ENCODE assay signal across 30 cellular contexts in genomic region chrY:12756021-12756420, GRCh38. TPM values are rescaled to one million over a fixed set of nuclear protein-coding genes. Genes with fewer than 3 reads are reported as not detected.
DNase-seq lines count a peak whose midpoint lies in the region; ATAC-seq and TF ChIP-seq lines count a peak whose summit lies in the region.
"Had no signal": no experiment of that assay in that cellular context is flagged by ENCODE, and none has a peak within 500 bp of the region (broad histone marks: within the 10 kb centered on the region; RNA-seq: fewer than 3 reads in every experiment).

No MANE protein-coding gene starts in this region.

- DNase-seq in A172 (ENCODE audit: low spot score) (peak; percentile 13), ELR (ENCODE audit: low read depth) (peak; percentile 15), glomerular visceral epithelial cell (ENCODE audit: extremely low spot score) (peak; percentile 9), neural progenitor cell (ENCODE audit: low spot score) (no peak), NCI-H1417 treated with DMSO at 0.1 percent for 48 hours (lab: John Stamatoyannopoulos, UW) (no peak), sciatic nerve (ENCODE audit: low spot score) (no peak)
- DNase-seq: ACHN; activated CD4-positive, alpha-beta T cell treated with anti-CD3 and anti-CD28 coated beads, Interleukin-2, amount 10 ng/mL, durations not matched to agents 7 days and 5 days; activated naive CD4-positive, alpha-beta T cell treated with Interleukin-2 at 50 U/mL for 16 hours; activated T-cell treated with anti-CD3 and anti-CD28 coated beads, Interleukin-2, amount 50 U/mL, for 48 hours; anterior cingulate cortex; caudate nucleus; COR-L47; dermis blood vessel endothelial cell; DND-41; Karpas-422; natural killer cell; NCI-H187; NCI-H526 treated with DMSO at 0.1 percent for 48 hours; pancreas; PC-9; Right ventricle myocardium superior; stimulated activated CD4-positive, alpha-beta T cell treated with anti-CD3 and anti-CD28 coated beads, Interleukin-2, amount 100 ng/mL, for 48 hours; T-helper 9 cell; upper lobe of left lung had no signal

- no peaks in the 10 kb centered on the region for H3K79me2 ChIP-seq in neural progenitor cell (ENCODE audit: low read depth)

- H3K36me3 ChIP-seq in neural progenitor cell = no peaks in the 10 kb centered on the region
- H3K36me3 ChIP-seq: BLaER1, pancreas, upper lobe of left lung had no signal

- H2AFZ ChIP-seq in neural progenitor cell (replicated peaks) = no peak overlapping the region
- H2AFZ ChIP-seq: PC-9 had no signal

- no peak overlapping the region for H3K4me3 ChIP-seq in neural progenitor cell
- H3K4me3 ChIP-seq: BLaER1, GM12878, pancreas, PC-9, upper lobe of left lung had no signal

- no peak overlapping the region for H3K4me2 ChIP-seq in neural progenitor cell
- H3K4me2 ChIP-seq: BLaER1, PC-9 had no signal

- no peaks in the 10 kb centered on the region for H3K9me3 ChIP-seq in neural progenitor cell (ENCODE audit: low read depth)
- H3K9me3 ChIP-seq: BLaER1, pancreas, upper lobe of left lung had no signal

- no peak overlapping the region for H3K27ac Mint-ChIP-seq in activated T-helper 17 cell treated with anti-CD3 and anti-CD28 coated beads, Interleukin-2, amount 50 U/mL, for 72 hours
- no peak overlapping the region for H3K27ac Mint-ChIP-seq in neural progenitor cell
- H3K27ac Mint-ChIP-seq: activated CD4-positive, alpha-beta T cell treated with anti-CD3 and anti-CD28 coated beads, Interleukin-2, amount 10 ng/mL, durations not matched to agents 7 days and 5 days; natural killer cell had no signal

- H3K36me3 Mint-ChIP-seq in activated T-helper 17 cell treated with anti-CD3 and anti-CD28 coated beads, Interleukin-2, amount 50 U/mL, for 72 hours (ENCODE audit: low read depth) = peaks cover 59% of the 10 kb centered on the region
- no peaks in the 10 kb centered on the region for H3K36me3 Mint-ChIP-seq in neural progenitor cell
- H3K36me3 Mint-ChIP-seq: natural killer cell had no signal

- H3K4me1 ChIP-seq in neural progenitor cell = no peaks in the 10 kb centered on the region
- H3K4me1 ChIP-seq: BLaER1, pancreas, upper lobe of left lung had no signal

- ATAC-seq in activated T-helper 17 cell treated with anti-CD3 and anti-CD28 coated beads, Interleukin-2, amount 50 U/mL, for 72 hours (replicated peaks) = peak; percentile 87
- ATAC-seq in GM21367 (IDR thresholded peaks at IDR 0.05; ENCODE audit: unreplicated experiment) (no peak), sciatic nerve (no peak)
- ATAC-seq: GM12878, natural killer cell, pancreas had no signal

- H3K27ac ChIP-seq in neural progenitor cell = no peak overlapping the region
- H3K27ac ChIP-seq: BLaER1, pancreas, PC-9, upper lobe of left lung, VCaP had no signal

- no peaks in the 10 kb centered on the region for H4K20me1 ChIP-seq in neural progenitor cell (ENCODE audit: low read depth)
- H4K20me1 ChIP-seq: BLaER1 had no signal

- no peak overlapping the region for H3K9ac ChIP-seq in neural progenitor cell
- H3K9ac ChIP-seq: BLaER1 had no signal

- no peaks in the 10 kb centered on the region for H3F3A ChIP-seq in neural progenitor cell (ENCODE audit: low read depth)

- no peaks in the 10 kb centered on the region for H3K27me3 ChIP-seq in neural progenitor cell
- H3K27me3 ChIP-seq: BLaER1, pancreas, upper lobe of left lung had no signal

- no peaks in the 10 kb centered on the region for H3K27me3 Mint-ChIP-seq in activated T-helper 17 cell treated with anti-CD3 and anti-CD28 coated beads, Interleukin-2, amount 50 U/mL, for 72 hours
- no peaks in the 10 kb centered on the region for H3K27me3 Mint-ChIP-seq in neural progenitor cell (ENCODE audit: insufficient read depth, low read depth)
- H3K27me3 Mint-ChIP-seq: activated CD4-positive, alpha-beta T cell treated with anti-CD3 and anti-CD28 coated beads, Interleukin-2, amount 10 ng/mL, durations not matched to agents 7 days and 5 days had no signal

- peak overlapping the region; percentile 34 for H3K4me3 Mint-ChIP-seq in activated T-helper 17 cell treated with anti-CD3 and anti-CD28 coated beads, Interleukin-2, amount 50 U/mL, for 72 hours
- H3K4me3 Mint-ChIP-seq in neural progenitor cell = no peak overlapping the region
- H3K4me3 Mint-ChIP-seq: activated CD4-positive, alpha-beta T cell treated with anti-CD3 and anti-CD28 coated beads, Interleukin-2, amount 10 ng/mL, durations not matched to agents 7 days and 5 days; natural killer cell had no signal

- TF ChIP-seq CTCF in neural progenitor cell (IDR thresholded peaks at IDR 0.05) = no peak

- intact Hi-C loops in sciatic nerve (cut with DNase I) = no loop called here

- no peaks in the 10 kb centered on the region for H3K9me3 Mint-ChIP-seq in activated T-helper 17 cell treated with anti-CD3 and anti-CD28 coated beads, Interleukin-2, amount 50 U/mL, for 72 hours
- no peaks in the 10 kb centered on the region for H3K9me3 Mint-ChIP-seq in neural progenitor cell
- H3K9me3 Mint-ChIP-seq: activated CD4-positive, alpha-beta T cell treated with anti-CD3 and anti-CD28 coated beads, Interleukin-2, amount 10 ng/mL, durations not matched to agents 7 days and 5 days; natural killer cell had no signal

- peaks cover 8% of the 10 kb centered on the region for H3K4me1 Mint-ChIP-seq in activated T-helper 17 cell treated with anti-CD3 and anti-CD28 coated beads, Interleukin-2, amount 50 U/mL, for 72 hours
- H3K4me1 Mint-ChIP-seq in neural progenitor cell = no peaks in the 10 kb centered on the region

RNA-seq across cellular contexts. Expression of gene USP9Y, which starts 55.0 kb away (rescaled TPM):
- total RNA-seq in A172 (2014; rRNA removed; shearing (Covaris generic)) = 15.0 and 18.0 TPM in 2 replicates
- total RNA-seq in activated T-helper 17 cell treated with anti-CD3 and anti-CD28 coated beads, Interleukin-2, amount 50 U/mL, for 72 hours = 10 to 100 TPM; 14.0 to 19.1 TPM
- not detected in 2 replicates for total RNA-seq in neural progenitor cell (ENCODE audit: low replicate concordance)
- not detected for total RNA-seq in sciatic nerve
- total RNA-seq: PC-9 had no signal

Comparison
In these comparisons a context has a peak if more than half of its experiments do, and no peak if none do; other contexts are left out.
1. DNase-seq: peak in A172 (single experiment), ELR (single experiment) and glomerular visceral epithelial cell (single experiment); none in neural progenitor cell (single experiment), NCI-H1417 treated with DMSO at 0.1 percent for 48 hours (single experiment) and sciatic nerve (single experiment).